Comparison of ENCODE assay signal across 12 cellular contexts in the genomic region with DNA sequence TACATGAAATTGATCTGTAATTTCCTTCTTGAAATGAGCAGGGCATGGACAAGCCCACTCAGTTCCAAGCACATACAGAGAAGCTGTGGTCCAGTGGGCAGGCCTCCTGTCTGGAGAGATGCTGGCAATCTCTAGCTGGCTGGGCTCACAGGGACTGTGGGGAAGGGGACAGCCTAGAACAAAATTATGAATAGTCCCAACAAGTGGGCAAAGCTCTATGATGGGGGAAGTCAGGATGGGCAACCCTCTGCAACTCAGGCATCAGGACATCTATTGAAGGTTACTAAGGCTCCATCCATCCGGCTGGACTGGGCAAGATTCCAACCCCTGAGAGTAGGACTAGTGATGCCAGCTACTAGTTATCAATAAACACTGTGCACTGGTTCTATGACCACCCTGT.
"Had no signal": no experiment of that assay in that cellular context is flagged by ENCODE, and none has a peak within 500 bp of the region (broad histone marks: within the 10 kb centered on the region; RNA-seq: fewer than 3 reads in every experiment).

No MANE protein-coding gene starts in this region.

- H3K4me1 Mint-ChIP-seq: nephron progenitor cell had no signal

- ATAC-seq: activated naive CD4-positive, alpha-beta T cell treated with anti-CD3 and anti-CD28 coated beads, Interleukin-2, amount 50 U/mL, for 72 hours; stimulated activated naive CD8-positive, alpha-beta T cell treated with anti-CD3 and anti-CD28 coated beads, Interleukin-15, Interleukin-2, amounts not matched to agents 100 U/mL and 50 U/mL, for 24 hours; upper lobe of right lung had no signal

- H3K9me3 Mint-ChIP-seq: activated naive CD4-positive, alpha-beta T cell treated with anti-CD3 and anti-CD28 coated beads, Interleukin-2, amount 50 U/mL, for 72 hours; nephron progenitor cell had no signal

- H3K4me3 Mint-ChIP-seq: nephron progenitor cell had no signal

- DNase-seq: activated CD4-positive, alpha-beta T cell treated with anti-CD3 and anti-CD28 coated beads for 1 hour; activated CD4-positive, alpha-beta T cell treated with anti-CD3 and anti-CD28 coated beads, Interleukin-2, amount 50 U/mL, for 48 hours; brain microvascular endothelial cell; dorsolateral prefrontal cortex; nephron progenitor cell; sigmoid colon; stimulated activated CD4-positive, alpha-beta T cell treated with anti-CD3 and anti-CD28 coated beads, Interleukin-2, amount 100 ng/mL, for 24 hours; stimulated activated naive CD8-positive, alpha-beta T cell treated with anti-CD3 and anti-CD28 coated beads, Interleukin-15, Interleukin-2, amounts not matched to agents 100 U/mL and 50 U/mL, for 24 hours; T-helper 9 cell; testis; upper lobe of right lung had no signal

- H3K27ac Mint-ChIP-seq: nephron progenitor cell had no signal
